Comparison of ENCODE assay signal across 9 cellular contexts in genomic region chr9:89234636-89235035, GRCh38. TPM values are rescaled to one million over a fixed set of nuclear protein-coding genes. Genes with fewer than 3 reads are reported as not detected.
DNase-seq lines count a peak whose midpoint lies in the region; ATAC-seq and TF ChIP-seq lines count a peak whose summit lies in the region.
"Had no signal": no experiment of that assay in that cellular context is flagged by ENCODE, and none has a peak within 500 bp of the region (broad histone marks: within the 10 kb centered on the region; RNA-seq: fewer than 3 reads in every experiment).

No MANE protein-coding gene starts in this region.

- peaks cover 65% of the 10 kb centered on the region for H3K27me3 Mint-ChIP-seq in activated CD4-positive, alpha-beta T cell treated with anti-CD3 and anti-CD28 coated beads, Interleukin-2, amount 10 ng/mL, durations not matched to agents 24 days and 14 days

- no peaks in the 10 kb centered on the region for H3K36me3 Mint-ChIP-seq in activated CD4-positive, alpha-beta T cell treated with anti-CD3 and anti-CD28 coated beads, Interleukin-2, amount 10 ng/mL, durations not matched to agents 24 days and 14 days (ENCODE audit: low read depth)

- intact Hi-C loops in activated CD4-positive, alpha-beta T cell treated with anti-CD3 and anti-CD28 coated beads, Interleukin-2, amount 10 ng/mL, durations not matched to agents 24 days and 14 days (cut with micrococcal nuclease) = no loop called here
- intact Hi-C loops in head of caudate nucleus (cut with DNase I) = no loop called here

- H3K27ac Mint-ChIP-seq in activated CD4-positive, alpha-beta T cell treated with anti-CD3 and anti-CD28 coated beads, Interleukin-2, amount 10 ng/mL, durations not matched to agents 24 days and 14 days = peak overlapping the region; percentile 60

- H3K4me3 ChIP-seq in GM12875 (ENCODE audit: low read depth, low read length) = no peak overlapping the region

- ATAC-seq in HG02588 (IDR thresholded peaks at IDR 0.05; ENCODE audit: unreplicated experiment) (peak; percentile 57), HG03571 (IDR thresholded peaks at IDR 0.05; ENCODE audit: unreplicated experiment) (no peak)
- ATAC-seq: Panc1 had no signal

- peaks cover 6% of the 10 kb centered on the region for H3K4me1 Mint-ChIP-seq in activated CD4-positive, alpha-beta T cell treated with anti-CD3 and anti-CD28 coated beads, Interleukin-2, amount 10 ng/mL, durations not matched to agents 24 days and 14 days

- H3K4me3 Mint-ChIP-seq in activated CD4-positive, alpha-beta T cell treated with anti-CD3 and anti-CD28 coated beads, Interleukin-2, amount 10 ng/mL, durations not matched to agents 24 days and 14 days = no peak overlapping the region

- TF ChIP-seq CTCF in GM12875 (IDR thresholded peaks at IDR 0.05; ENCODE audit: borderline replicate concordance, insufficient read depth, low read depth, low read length) = peak; percentile 38; the same call in 1 of the 2 replicates

- peaks cover 4% of the 10 kb centered on the region for H3K9me3 Mint-ChIP-seq in activated CD4-positive, alpha-beta T cell treated with anti-CD3 and anti-CD28 coated beads, Interleukin-2, amount 10 ng/mL, durations not matched to agents 24 days and 14 days

- DNase-seq in activated CD4-positive, alpha-beta T cell treated with anti-CD3 and anti-CD28 coated beads, Interleukin-2, amount 10 ng/mL, durations not matched to agents 24 days and 14 days = peak; percentile 72
- DNase-seq in head of caudate nucleus (peak in 34 of 42 donors; percentile 8 to 70 (median 49)), HPDE6-E6E7 (ENCODE audit: extremely low spot score) (no peak), NCI-H2227 treated with DMSO at 0.1 percent for 48 hours (lab: John Stamatoyannopoulos, UW) (no peak)
- peak; percentile 43 for DNase-seq in stimulated activated CD4-positive, alpha-beta T cell treated with anti-CD3 and anti-CD28 coated beads, Interleukin-4, amount 100 ng/mL, for 1 hour

RNA-seq across cellular contexts. Expression of gene SHC3, which starts 56.0 kb away (rescaled TPM):
- not detected in 2 replicates for total RNA-seq in activated CD4-positive, alpha-beta T cell treated with anti-CD3 and anti-CD28 coated beads, Interleukin-2, amount 10 ng/mL, durations not matched to agents 24 days and 14 days

Comparison
In these comparisons a context has a peak if more than half of its experiments do, and no peak if none do; other contexts are left out.
1. DNase-seq: peak in activated CD4-positive, alpha-beta T cell treated with anti-CD3 and anti-CD28 coated beads, Interleukin-2, amount 10 ng/mL, durations not matched to agents 24 days and 14 days (single experiment), head of caudate nucleus (34 of 42) and stimulated activated CD4-positive, alpha-beta T cell treated with anti-CD3 and anti-CD28 coated beads, Interleukin-4, amount 100 ng/mL, for 1 hour (single experiment); none in HPDE6-E6E7 (single experiment) and NCI-H2227 treated with DMSO at 0.1 percent for 48 hours (single experiment).